ENCODE assay signal across 30 cellular contexts in the genomic region with DNA sequence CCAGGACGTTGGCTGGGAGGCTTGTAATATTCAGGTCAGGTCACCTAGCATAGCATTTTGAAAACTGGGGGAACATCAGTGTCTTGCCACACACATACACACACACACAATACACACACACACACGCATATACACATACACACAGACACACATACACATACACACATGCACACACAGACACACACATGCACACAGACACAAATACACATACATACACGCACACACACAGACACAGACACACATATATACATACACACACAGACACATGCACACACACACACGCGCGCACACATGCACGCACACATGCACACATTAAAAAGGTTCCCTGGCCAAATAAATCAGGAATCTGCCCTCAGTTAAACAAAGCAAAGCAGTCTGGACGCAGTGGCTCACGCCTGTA. TPM values are rescaled to one million over a fixed set of nuclear protein-coding genes. Genes with fewer than 3 reads are reported as not detected.
"Had no signal": no experiment of that assay in that cellular context is flagged by ENCODE, and none has a peak within 500 bp of the region (broad histone marks: within the 10 kb centered on the region; RNA-seq: fewer than 3 reads in every experiment).

No MANE protein-coding gene starts in this region.

- H3K27ac Mint-ChIP-seq: activated CD4-positive, alpha-beta memory T cell treated with anti-CD3 and anti-CD28 coated beads for 36 hours; activated CD4-positive, alpha-beta T cell treated with anti-CD3 and anti-CD28 coated beads, Interleukin-2, amount 10 ng/mL, durations not matched to agents 7 days and 5 days; activated naive CD4-positive, alpha-beta T cell treated with anti-CD3 and anti-CD28 coated beads, Interleukin-2, amount 10 ng/mL, durations not matched to agents 7 days and 5 days; activated naive CD8-positive, alpha-beta T cell treated with anti-CD3 and anti-CD28 coated beads for 36 hours; activated T-helper 17 cell treated with anti-CD3 and anti-CD28 coated beads, Interleukin-2, amount 50 U/mL, for 72 hours had no signal

- H3K27ac ChIP-seq: brain microvascular endothelial cell, KMS-11, Peyer's patch, RWPE1, SJCRH30, VCaP had no signal

- H3K4me3 ChIP-seq: Peyer's patch, SJCRH30 had no signal

- DNase-seq: activated CD4-positive, alpha-beta memory T cell treated with anti-CD3 and anti-CD28 coated beads for 36 hours; activated CD4-positive, alpha-beta T cell treated with anti-CD3 and anti-CD28 coated beads, Interleukin-2, amount 10 ng/mL, durations not matched to agents 7 days and 5 days; activated CD4-positive, CD25-positive, alpha-beta regulatory T cell; activated CD8-positive, alpha-beta memory T cell treated with anti-CD3 and anti-CD28 coated beads for 24 hours; activated gamma-delta T cell; activated naive CD4-positive, alpha-beta T cell treated with anti-CD3 and anti-CD28 coated beads, Interleukin-2, amount 10 ng/mL, durations not matched to agents 7 days and 5 days; activated naive CD8-positive, alpha-beta T cell treated with anti-CD3 and anti-CD28 coated beads for 36 hours; activated T-cell treated with anti-CD3 and anti-CD28 coated beads for 4 hours; activated T-cell treated with anti-CD3 and anti-CD28 coated beads, Interleukin-2, amount 50 U/mL, for 48 hours; brain microvascular endothelial cell; NCI-H1092; NCI-H1417; NCI-H1930; NCI-H2171 treated with DMSO at 0.1 percent for 48 hours; NCI-H226; NCI-H526 treated with DMSO at 0.1 percent for 48 hours; NK-92 treated with Interleukin-12 subunit alpha and Interleukin-12 subunit beta, amount 100 ng/mL, for 24 hours; OCI-M1; Peyer's patch; Right ventricle myocardium superior; SJCRH30; SK-N-SH; T-helper 1 cell had no signal

- H3K4me1 Mint-ChIP-seq: activated CD4-positive, alpha-beta T cell treated with anti-CD3 and anti-CD28 coated beads, Interleukin-2, amount 10 ng/mL, durations not matched to agents 7 days and 5 days; activated naive CD4-positive, alpha-beta T cell treated with anti-CD3 and anti-CD28 coated beads, Interleukin-2, amount 10 ng/mL, durations not matched to agents 7 days and 5 days; activated naive CD8-positive, alpha-beta T cell treated with anti-CD3 and anti-CD28 coated beads for 36 hours had no signal

- H3K27me3 Mint-ChIP-seq: activated CD4-positive, alpha-beta memory T cell treated with anti-CD3 and anti-CD28 coated beads for 36 hours; activated CD4-positive, alpha-beta T cell treated with anti-CD3 and anti-CD28 coated beads, Interleukin-2, amount 10 ng/mL, durations not matched to agents 7 days and 5 days; activated naive CD8-positive, alpha-beta T cell treated with anti-CD3 and anti-CD28 coated beads for 36 hours; activated T-helper 17 cell treated with anti-CD3 and anti-CD28 coated beads, Interleukin-2, amount 50 U/mL, for 72 hours had no signal

- ATAC-seq: activated T-helper 17 cell treated with anti-CD3 and anti-CD28 coated beads, Interleukin-2, amount 50 U/mL, for 72 hours had no signal

- H3K27me3 ChIP-seq: brain microvascular endothelial cell, Peyer's patch had no signal

- H3K4me1 ChIP-seq: Peyer's patch, SJCRH30 had no signal

- H3K9me3 Mint-ChIP-seq: activated CD4-positive, alpha-beta memory T cell treated with anti-CD3 and anti-CD28 coated beads for 36 hours; activated CD4-positive, alpha-beta T cell treated with anti-CD3 and anti-CD28 coated beads, Interleukin-2, amount 10 ng/mL, durations not matched to agents 7 days and 5 days; activated naive CD4-positive, alpha-beta T cell treated with anti-CD3 and anti-CD28 coated beads, Interleukin-2, amount 10 ng/mL, durations not matched to agents 7 days and 5 days; activated naive CD8-positive, alpha-beta T cell treated with anti-CD3 and anti-CD28 coated beads for 36 hours; activated T-helper 17 cell treated with anti-CD3 and anti-CD28 coated beads, Interleukin-2, amount 50 U/mL, for 72 hours had no signal

- H3K4me3 Mint-ChIP-seq: activated CD4-positive, alpha-beta memory T cell treated with anti-CD3 and anti-CD28 coated beads for 36 hours; activated CD4-positive, alpha-beta T cell treated with anti-CD3 and anti-CD28 coated beads, Interleukin-2, amount 10 ng/mL, durations not matched to agents 7 days and 5 days; activated naive CD4-positive, alpha-beta T cell treated with anti-CD3 and anti-CD28 coated beads, Interleukin-2, amount 10 ng/mL, durations not matched to agents 7 days and 5 days; activated naive CD8-positive, alpha-beta T cell treated with anti-CD3 and anti-CD28 coated beads for 36 hours; activated T-helper 17 cell treated with anti-CD3 and anti-CD28 coated beads, Interleukin-2, amount 50 U/mL, for 72 hours had no signal

- H3K9me3 ChIP-seq: Peyer's patch, SJCRH30, SK-N-SH had no signal

- H3K36me3 ChIP-seq: brain microvascular endothelial cell, Peyer's patch, SJCRH30 had no signal

- H3K9ac ChIP-seq: KMS-11, SK-N-SH had no signal

- H3K4me2 ChIP-seq: KMS-11, SK-N-SH had no signal

- H3K36me3 Mint-ChIP-seq: activated CD4-positive, alpha-beta memory T cell treated with anti-CD3 and anti-CD28 coated beads for 36 hours; activated naive CD4-positive, alpha-beta T cell treated with anti-CD3 and anti-CD28 coated beads, Interleukin-2, amount 10 ng/mL, durations not matched to agents 7 days and 5 days; activated naive CD8-positive, alpha-beta T cell treated with anti-CD3 and anti-CD28 coated beads for 36 hours had no signal

RNA-seq across cellular contexts. Expression of gene MYBPC3, which starts 12.5 kb away (rescaled TPM):
- total RNA-seq: activated CD4-positive, alpha-beta memory T cell treated with anti-CD3 and anti-CD28 coated beads for 36 hours; activated CD4-positive, alpha-beta T cell treated with anti-CD3 and anti-CD28 coated beads, Interleukin-2, amount 10 ng/mL, durations not matched to agents 7 days and 5 days; activated naive CD8-positive, alpha-beta T cell treated with anti-CD3 and anti-CD28 coated beads for 36 hours; activated T-helper 17 cell treated with anti-CD3 and anti-CD28 coated beads, Interleukin-2, amount 50 U/mL, for 72 hours; MCF 10A; Peyer's patch; SJCRH30; T-helper 2 cell treated with Interferon-gamma antibody and Interleukin-4, amounts not matched to agents 100 ng/mL and 5 ng/mL, for 36 hours had no signal
- polyA plus RNA-seq: SK-N-SH had no signal

RNA-seq across cellular contexts. Expression of gene SPI1, which starts 38.3 kb away (rescaled TPM):
- total RNA-seq: activated CD4-positive, alpha-beta memory T cell treated with anti-CD3 and anti-CD28 coated beads for 36 hours; activated CD4-positive, alpha-beta T cell treated with anti-CD3 and anti-CD28 coated beads, Interleukin-2, amount 10 ng/mL, durations not matched to agents 7 days and 5 days; MCF 10A; NCI-H460; SJCRH30; T-helper 2 cell treated with Interferon-gamma antibody and Interleukin-4, amounts not matched to agents 100 ng/mL and 5 ng/mL, for 36 hours had no signal
- polyA plus RNA-seq: SK-N-SH had no signal
